Comparison of ENCODE assay signal across 19 cellular contexts in genomic region chr10:372566-372965, GRCh38.
A peak's percentile ranks its signal among the peaks of the same experiment; 100 is the strongest.
DNase-seq lines count a peak whose midpoint lies in the region; ATAC-seq and TF ChIP-seq lines count a peak whose summit lies in the region.
"Had no signal": no experiment of that assay in that cellular context is flagged by ENCODE, and none has a peak within 500 bp of the region (broad histone marks: within the 10 kb centered on the region; RNA-seq: fewer than 3 reads in every experiment).

No MANE protein-coding gene starts in this region.

- H3K27me3 ChIP-seq in SJSA1 (replicated peaks) (no peaks in the 10 kb centered on the region), osteoblast (ENCODE audit: insufficient read depth, low read length) (no peaks in the 10 kb centered on the region)
- H3K27me3 ChIP-seq: BE2C had no signal

- ATAC-seq in HG03565 (IDR thresholded peaks at IDR 0.05; ENCODE audit: unreplicated experiment), result no peak
- ATAC-seq: activated CD4-positive, alpha-beta T cell treated with anti-CD3 and anti-CD28 coated beads for 36 hours; stimulated activated naive CD8-positive, alpha-beta T cell treated with anti-CD3 and anti-CD28 coated beads, Interleukin-15, amount 100 ng/mL, for 72 hours had no signal

- H3K4me3 ChIP-seq in SJSA1 (no peak overlapping the region), osteoblast (ENCODE audit: insufficient read depth, low read length) (no peak overlapping the region)
- H3K4me3 ChIP-seq: PC-9 had no signal

- peaks cover 16% of the 10 kb centered on the region for H3K36me3 Mint-ChIP-seq in glutamatergic neuron (ENCODE audit: unreplicated experiment)
- peaks cover 25% of the 10 kb centered on the region for H3K36me3 Mint-ChIP-seq in type B pancreatic cell
- H3K36me3 Mint-ChIP-seq in activated T-helper 1 cell treated with anti-CD3 and anti-CD28 coated beads, Interleukin-12 subunit alpha, Interleukin-12 subunit beta, Interleukin-2, Interleukin-4 antibody, amounts not matched to agents 30 ng/mL and 10 ng/mL and 1 ng/mL, durations not matched to agents 14 hours and 24 hours and 36 hours (ENCODE audit: low read depth), result no peaks in the 10 kb centered on the region

- H3K27me3 Mint-ChIP-seq in glutamatergic neuron (ENCODE audit: unreplicated experiment), result no peaks in the 10 kb centered on the region
- H3K27me3 Mint-ChIP-seq in type B pancreatic cell, result no peaks in the 10 kb centered on the region
- peaks cover 8% of the 10 kb centered on the region for H3K27me3 Mint-ChIP-seq in activated T-helper 1 cell treated with anti-CD3 and anti-CD28 coated beads, Interleukin-12 subunit alpha, Interleukin-12 subunit beta, Interleukin-2, Interleukin-4 antibody, amounts not matched to agents 30 ng/mL and 10 ng/mL and 1 ng/mL, durations not matched to agents 14 hours and 24 hours and 36 hours (ENCODE audit: insufficient read depth)
- H3K27me3 Mint-ChIP-seq: activated CD4-positive, alpha-beta T cell treated with anti-CD3 and anti-CD28 coated beads for 36 hours; stimulated activated naive CD8-positive, alpha-beta T cell treated with anti-CD3 and anti-CD28 coated beads, Interleukin-15, amount 100 ng/mL, for 72 hours had no signal

- H3K4me1 Mint-ChIP-seq in glutamatergic neuron (ENCODE audit: low read depth, unreplicated experiment) (peaks cover 22% of the 10 kb centered on the region), type B pancreatic cell (ENCODE audit: unreplicated experiment) (peaks cover 19% of the 10 kb centered on the region)
- H3K4me1 Mint-ChIP-seq in activated T-helper 1 cell treated with anti-CD3 and anti-CD28 coated beads, Interleukin-12 subunit alpha, Interleukin-12 subunit beta, Interleukin-2, Interleukin-4 antibody, amounts not matched to agents 30 ng/mL and 10 ng/mL and 1 ng/mL, durations not matched to agents 14 hours and 24 hours and 36 hours (ENCODE audit: low read depth), result no peaks in the 10 kb centered on the region

- H3K27ac Mint-ChIP-seq in glutamatergic neuron (ENCODE audit: unreplicated experiment), result peak overlapping the region; percentile 22
- H3K27ac Mint-ChIP-seq in type B pancreatic cell, result peak overlapping the region; percentile 40
- H3K27ac Mint-ChIP-seq in activated T-helper 1 cell treated with anti-CD3 and anti-CD28 coated beads, Interleukin-12 subunit alpha, Interleukin-12 subunit beta, Interleukin-2, Interleukin-4 antibody, amounts not matched to agents 30 ng/mL and 10 ng/mL and 1 ng/mL, durations not matched to agents 14 hours and 24 hours and 36 hours, result no peak overlapping the region
- H3K27ac Mint-ChIP-seq: activated CD4-positive, alpha-beta T cell treated with anti-CD3 and anti-CD28 coated beads for 36 hours; stimulated activated naive CD8-positive, alpha-beta T cell treated with anti-CD3 and anti-CD28 coated beads, Interleukin-15, amount 100 ng/mL, for 72 hours had no signal

- no peak for DNase-seq in SJSA1 (ENCODE audit: low read depth in 1 of 2, low spot score in 2 of 2)
- DNase-seq in glutamatergic neuron, result no peak
- peak; percentile 27 for DNase-seq in osteoblast (ENCODE audit: insufficient read length, low spot score, missing footprints)
- DNase-seq in type B pancreatic cell (ENCODE audit: extremely low spot score, unreplicated experiment), result no peak
- no peak for DNase-seq in activated T-helper 1 cell treated with anti-CD3 and anti-CD28 coated beads, Interleukin-12 subunit alpha, Interleukin-12 subunit beta, Interleukin-2, Interleukin-4 antibody, amounts not matched to agents 30 ng/mL and 10 ng/mL and 1 ng/mL, durations not matched to agents 14 hours and 24 hours and 36 hours (ENCODE audit: low spot score)
- no peak for DNase-seq in SHP77 (lab: John Stamatoyannopoulos, UW)
- DNase-seq: activated CD4-positive, alpha-beta T cell treated with anti-CD3 and anti-CD28 coated beads for 36 hours; activated effector memory CD4-positive, alpha-beta T cell treated with Interleukin-2 at 50 U/mL for 16 hours; amygdala; BE2C; Caco-2; H7; Kasumi-1; NCI-H1105; NCI-H774; PC-9; stimulated activated CD4-positive, alpha-beta T cell treated with anti-CD3 and anti-CD28 coated beads, Interleukin-1b, Interleukin-23, amount 100 ng/mL, for 48 hours; stimulated activated naive CD8-positive, alpha-beta T cell treated with anti-CD3 and anti-CD28 coated beads, Interleukin-15, amount 100 ng/mL, for 72 hours had no signal

- TF ChIP-seq CTCF in glutamatergic neuron (IDR thresholded peaks at IDR 0.05; ENCODE audit: partially characterized antibody, unreplicated experiment) (no peak), osteoblast (IDR thresholded peaks at IDR 0.05; ENCODE audit: extremely low read depth, low read depth, low read length) (no peak), type B pancreatic cell (conservative IDR thresholded peaks at IDR 0.05) (no peak)

- no peaks in the 10 kb centered on the region for H3K79me2 ChIP-seq in osteoblast (ENCODE audit: insufficient read depth, low read length)

- H3K27ac ChIP-seq in SJSA1 (0 out of 2 replicates have a peak overlapping the region, but pooled peaks have one; percentile 40), osteoblast (ENCODE audit: low read depth, low read length) (peak overlapping the region; percentile 34)
- H3K27ac ChIP-seq: PC-9 had no signal

- peaks cover 10% of the 10 kb centered on the region for H4K20me1 ChIP-seq in osteoblast (ENCODE audit: insufficient read depth, low read length)

- H3K36me3 ChIP-seq in SJSA1 (peaks cover 52% of the 10 kb centered on the region), osteoblast (ENCODE audit: insufficient read depth, low read length) (peaks cover 39% of the 10 kb centered on the region)
- H3K36me3 ChIP-seq: BE2C had no signal

- H3K4me1 ChIP-seq in SJSA1 (replicated peaks) (peaks cover 49% of the 10 kb centered on the region), osteoblast (ENCODE audit: insufficient read depth, low read length) (peaks cover 30% of the 10 kb centered on the region)

- intact Hi-C loops in activated T-helper 1 cell treated with anti-CD3 and anti-CD28 coated beads, Interleukin-12 subunit alpha, Interleukin-12 subunit beta, Interleukin-2, Interleukin-4 antibody, amounts not matched to agents 30 ng/mL and 10 ng/mL and 1 ng/mL, durations not matched to agents 14 hours and 24 hours and 36 hours (cut with micrococcal nuclease), result no loop called here

- H3K9me3 Mint-ChIP-seq in glutamatergic neuron (ENCODE audit: unreplicated experiment) (peaks cover 6% of the 10 kb centered on the region), type B pancreatic cell (no peaks in the 10 kb centered on the region)
- H3K9me3 Mint-ChIP-seq in activated T-helper 1 cell treated with anti-CD3 and anti-CD28 coated beads, Interleukin-12 subunit alpha, Interleukin-12 subunit beta, Interleukin-2, Interleukin-4 antibody, amounts not matched to agents 30 ng/mL and 10 ng/mL and 1 ng/mL, durations not matched to agents 14 hours and 24 hours and 36 hours, result no peaks in the 10 kb centered on the region
- H3K9me3 Mint-ChIP-seq: stimulated activated naive CD8-positive, alpha-beta T cell treated with anti-CD3 and anti-CD28 coated beads, Interleukin-15, amount 100 ng/mL, for 72 hours had no signal

- no peak overlapping the region for H3K4me2 ChIP-seq in osteoblast (ENCODE audit: insufficient read depth, low read length)
- H3K4me2 ChIP-seq: PC-9 had no signal

- H3K9me3 ChIP-seq in SJSA1 (replicated peaks) (no peaks in the 10 kb centered on the region), osteoblast (ENCODE audit: low read depth, low read length) (no peaks in the 10 kb centered on the region)
- H3K9me3 ChIP-seq: BE2C, Caco-2 had no signal

- no peak overlapping the region for H3K4me3 Mint-ChIP-seq in glutamatergic neuron (ENCODE audit: unreplicated experiment)
- H3K4me3 Mint-ChIP-seq in type B pancreatic cell, result peak overlapping the region; percentile 25
- H3K4me3 Mint-ChIP-seq in activated T-helper 1 cell treated with anti-CD3 and anti-CD28 coated beads, Interleukin-12 subunit alpha, Interleukin-12 subunit beta, Interleukin-2, Interleukin-4 antibody, amounts not matched to agents 30 ng/mL and 10 ng/mL and 1 ng/mL, durations not matched to agents 14 hours and 24 hours and 36 hours, result no peak overlapping the region
- H3K4me3 Mint-ChIP-seq: activated CD4-positive, alpha-beta T cell treated with anti-CD3 and anti-CD28 coated beads for 36 hours; stimulated activated naive CD8-positive, alpha-beta T cell treated with anti-CD3 and anti-CD28 coated beads, Interleukin-15, amount 100 ng/mL, for 72 hours had no signal

- no peak overlapping the region for H2AFZ ChIP-seq in osteoblast (ENCODE audit: low read length)
- H2AFZ ChIP-seq: PC-9 had no signal
